In the genomic region with DNA sequence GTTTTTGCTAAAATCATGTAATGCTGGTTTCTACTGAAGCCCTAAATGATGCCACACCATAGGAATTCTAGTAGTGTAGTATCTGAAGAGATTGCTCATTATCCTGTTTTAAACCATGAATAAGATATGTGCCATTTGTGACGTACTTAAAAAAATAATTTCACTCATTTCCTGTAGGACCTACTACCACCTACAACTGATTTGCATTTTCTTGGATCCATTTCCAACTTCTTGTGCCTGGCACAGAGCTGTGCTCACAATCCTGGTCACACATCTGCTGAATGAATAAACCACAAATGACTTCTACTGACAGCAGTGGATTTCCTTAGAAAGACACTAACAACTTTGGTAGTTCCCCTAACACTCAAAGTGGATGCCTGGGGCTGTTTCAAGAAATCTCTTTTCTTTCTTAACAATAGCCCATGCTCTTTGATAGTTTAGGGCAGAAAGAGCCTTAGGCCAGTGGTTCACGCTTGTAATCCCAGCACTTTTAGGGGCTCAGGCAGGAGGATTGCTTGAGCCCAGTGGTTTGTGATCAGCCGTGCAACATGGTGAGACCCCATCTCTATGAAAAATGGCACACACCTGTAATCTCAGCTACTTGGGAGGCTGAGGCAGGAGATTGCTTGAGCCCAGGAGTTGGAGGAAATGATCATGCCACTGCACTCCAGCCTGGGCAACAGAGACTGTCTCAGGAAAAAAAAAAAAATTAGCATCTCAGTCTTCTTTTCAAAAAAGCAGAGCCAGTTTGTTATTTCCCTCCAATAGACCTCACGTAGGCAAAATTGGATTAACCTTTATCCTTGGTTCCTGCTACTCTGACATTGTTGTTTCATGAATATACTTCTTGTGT, we compare ENCODE assay signal across 13 cellular contexts. TPM values are rescaled to one million over a fixed set of nuclear protein-coding genes. Genes with fewer than 3 reads are reported as not detected.
A peak's percentile ranks its signal among the peaks of the same experiment; 100 is the strongest.
DNase-seq lines count a peak whose midpoint lies in the region; ATAC-seq and TF ChIP-seq lines count a peak whose summit lies in the region.
"Had no signal": no experiment of that assay in that cellular context is flagged by ENCODE, and none has a peak within 500 bp of the region (broad histone marks: within the 10 kb centered on the region; RNA-seq: fewer than 3 reads in every experiment).

No MANE protein-coding gene starts in this region.

- no peaks in the 10 kb centered on the region for H3K79me2 ChIP-seq in PC-9 (ENCODE audit: low read depth)
- H3K79me2 ChIP-seq: parathyroid adenoma had no signal

- no peaks in the 10 kb centered on the region for H3F3A ChIP-seq in PC-9 (ENCODE audit: insufficient read depth, low read depth)

- ATAC-seq in GM21528 (IDR thresholded peaks at IDR 0.05; ENCODE audit: low FRiP score, unreplicated experiment), result no peak
- ATAC-seq: CD8-positive, alpha-beta T cell; K562 had no signal

- DNase-seq in stimulated activated CD4-positive, alpha-beta T cell treated with anti-CD3 and anti-CD28 coated beads, Interleukin-1b, Interleukin-23, amount 100 ng/mL, for 48 hours, result peak; percentile 56
- DNase-seq in stimulated activated CD4-positive, alpha-beta T cell treated with anti-CD3 and anti-CD28 coated beads, Interleukin-2, amount 100 ng/mL, for 24 hours, result no peak
- peak; percentile 53 for DNase-seq in RPMI7951 (ENCODE audit: low read depth)
- DNase-seq in esophagus muscularis mucosa (ENCODE audit: extremely low spot score), result peak; percentile 21
- DNase-seq in PC-9, result no peak
- DNase-seq in NK-92 (lab: John Stamatoyannopoulos, UW; ENCODE audit: unreplicated experiment), result no peak
- DNase-seq in KG1 (lab: John Stamatoyannopoulos, UW), result no peak
- DNase-seq: CD8-positive, alpha-beta T cell; NCI-H2171 treated with DMSO at 0.1 percent for 48 hours had no signal

- intact Hi-C loops in esophagus muscularis mucosa (cut with DNase I) (no loop called here), PC-9 (cut with micrococcal nuclease; ENCODE audit: unreplicated experiment) (no loop called here)

- H3K27me3 ChIP-seq in esophagus muscularis mucosa (no peaks in the 10 kb centered on the region), PC-9 (ENCODE audit: insufficient read depth, low read depth) (no peaks in the 10 kb centered on the region)
- H3K27me3 ChIP-seq: vagina had no signal

- CTCF ChIA-PET in PC-9 (lab: Charles Lee), result no interaction called here

- H4K20me1 ChIP-seq in PC-9 (ENCODE audit: insufficient read depth), result no peaks in the 10 kb centered on the region

- H3K9me3 ChIP-seq in esophagus muscularis mucosa (peaks cover 0 to 6% (median 0%) of the 10 kb centered on the region in 4 donors), PC-9 (ENCODE audit: insufficient read depth, low read depth) (no peaks in the 10 kb centered on the region)
- H3K9me3 ChIP-seq: vagina had no signal

- H3K4me1 ChIP-seq in esophagus muscularis mucosa (no peaks in the 10 kb centered on the region), PC-9 (replicated peaks; ENCODE audit: insufficient read depth) (no peaks in the 10 kb centered on the region)
- H3K4me1 ChIP-seq: parathyroid adenoma, vagina had no signal

- H3K4me3 ChIP-seq in esophagus muscularis mucosa (no peak overlapping the region), PC-9 (no peak overlapping the region)
- H3K4me3 ChIP-seq: K562, vagina had no signal

- no peak for TF ChIP-seq POLR2A in esophagus muscularis mucosa (IDR thresholded peaks at IDR 0.05; ENCODE audit: low read depth)

- no peak for TF ChIP-seq EP300 in esophagus muscularis mucosa (IDR thresholded peaks at IDR 0.05)

- no peak overlapping the region for H3K4me2 ChIP-seq in PC-9

- no peak overlapping the region for H3K27ac ChIP-seq in esophagus muscularis mucosa (replicated peaks in 1 of 4)
- H3K27ac ChIP-seq in PC-9, result no peak overlapping the region
- H3K27ac ChIP-seq: parathyroid adenoma, vagina had no signal

- H2AFZ ChIP-seq in PC-9, result no peak overlapping the region
- H2AFZ ChIP-seq: parathyroid adenoma had no signal

- no TSS peak for BruUV-seq in PC-9 (replicated peaks; lab: Mats Ljungman, UMichigan)

- H3K36me3 ChIP-seq in esophagus muscularis mucosa (no peaks in the 10 kb centered on the region), PC-9 (ENCODE audit: low read depth) (no peaks in the 10 kb centered on the region)
- H3K36me3 ChIP-seq: vagina had no signal

- no peaks in the 10 kb centered on the region for H3K9me2 ChIP-seq in PC-9 (ENCODE audit: insufficient read depth)

- 89% methylated on average over 4 of the region's 4 CpGs for WGBS in esophagus muscularis mucosa

- no peak for TF ChIP-seq CTCF in esophagus muscularis mucosa (IDR thresholded peaks at IDR 0.05)
- TF ChIP-seq CTCF in PC-9 (conservative IDR thresholded peaks at IDR 0.05), result no peak

- POLR2A ChIA-PET in PC-9 (lab: Charles Lee; ENCODE audit: unreplicated experiment), result no interaction called here

RNA-seq across cellular contexts. Expression of a gene that starts 13.0 kb away (rescaled TPM):
- total RNA-seq in RPMI7951 (2014; rRNA removed; shearing (Covaris generic)), result 0.60 and 0.88 TPM in 2 replicates
- total RNA-seq in esophagus muscularis mucosa, result 1 to 10 TPM; 2.1 to 8.1 (median 5.9) TPM
- 0.50 and 1.3 TPM in 2 replicates for total RNA-seq in PC-9 (2021)
- total RNA-seq: CD8-positive, alpha-beta T cell had no signal

Comparison
In these comparisons a context has a peak if more than half of its experiments do, and no peak if none do; other contexts are left out.
1. DNase-seq: peak in stimulated activated CD4-positive, alpha-beta T cell treated with anti-CD3 and anti-CD28 coated beads, Interleukin-1b, Interleukin-23, amount 100 ng/mL, for 48 hours (single experiment), RPMI7951 (single experiment) and esophagus muscularis mucosa (single experiment); none in stimulated activated CD4-positive, alpha-beta T cell treated with anti-CD3 and anti-CD28 coated beads, Interleukin-2, amount 100 ng/mL, for 24 hours (0 of 2), PC-9 (0 of 2), NK-92 (single experiment) and KG1 (single experiment).